In the genomic region with DNA sequence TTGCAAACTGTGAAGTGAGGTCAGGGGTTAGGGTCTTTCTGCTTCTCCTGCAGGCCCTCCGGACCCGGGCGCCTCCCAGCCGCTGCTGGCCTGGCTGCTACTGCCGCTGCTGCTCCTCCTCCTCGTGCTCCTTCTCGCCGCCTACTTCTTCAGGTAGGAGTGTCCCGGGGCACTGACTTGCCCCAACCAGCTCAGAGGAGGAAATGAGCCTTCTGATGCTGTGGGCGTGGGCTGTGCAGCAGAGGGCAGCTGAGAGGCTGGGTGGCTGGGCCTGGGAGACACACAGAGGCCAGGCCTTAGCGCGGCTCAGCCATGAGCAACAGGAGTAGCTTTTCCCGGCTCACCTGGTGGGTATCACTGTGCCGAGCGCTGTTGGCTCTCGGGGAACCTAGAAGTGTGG, we compare ENCODE assay signal across 7 cellular contexts.
DNase-seq lines count a peak whose midpoint lies in the region; ATAC-seq lines count a peak whose summit lies in the region.

No MANE protein-coding gene starts in this region.

- DNase-seq in T-helper 17 cell (peak; percentile 66 to 77 (median 69)), kidney tubule cell (ENCODE audit: low spot score) (peak; percentile 92), DMS153 treated with DMSO at 0.1 percent for 48 hours (lab: John Stamatoyannopoulos, UW; ENCODE audit: unreplicated experiment) (no peak)
- peak; percentile 67 to 83 (median 70) for DNase-seq in stimulated activated CD4-positive, alpha-beta T cell treated with anti-CD3 and anti-CD28 coated beads, TNF-alpha, amount 100 ng/mL, for 24 hours (ENCODE audit: low read depth in 3 of 3)

- no peaks in the 10 kb centered on the region for H3K27me3 Mint-ChIP-seq in T-helper 17 cell

- ATAC-seq in GM19043 (IDR thresholded peaks at IDR 0.05; ENCODE audit: low read depth, unreplicated experiment) (peak; percentile 96), HG03175 (IDR thresholded peaks at IDR 0.05; ENCODE audit: unreplicated experiment) (peak; percentile 99), T-helper 17 cell (peak; percentile 99)

- peaks cover 33% of the 10 kb centered on the region for H3K4me1 Mint-ChIP-seq in T-helper 17 cell

- peak overlapping the region; percentile 13 for H3K27ac ChIP-seq in angular gyrus (ENCODE audit: low read depth, low read length)

- H3K9me3 ChIP-seq in T-helper 17 cell (ENCODE audit: control insufficient read depth, low read length, poor library complexity, severe bottlenecking): no peaks in the 10 kb centered on the region

- H3K4me3 Mint-ChIP-seq in T-helper 17 cell: peak overlapping the region; percentile 96

- H3K36me3 Mint-ChIP-seq in T-helper 17 cell (ENCODE audit: low read depth): peaks cover 4% of the 10 kb centered on the region

- peak overlapping the region; percentile 92 for H3K27ac Mint-ChIP-seq in T-helper 17 cell
